15 cellular contexts compared by ENCODE assay signal in genomic region chr9:87545858-87546257, GRCh38. TPM values are rescaled to one million over a fixed set of nuclear protein-coding genes. Genes with fewer than 3 reads are reported as not detected.
DNase-seq lines count a peak whose midpoint lies in the region; ATAC-seq and TF ChIP-seq lines count a peak whose summit lies in the region.
"Had no signal": no experiment of that assay in that cellular context is flagged by ENCODE, and none has a peak within 500 bp of the region (broad histone marks: within the 10 kb centered on the region; RNA-seq: fewer than 3 reads in every experiment).

No MANE protein-coding gene starts in this region.

- H3K9me3 ChIP-seq in smooth muscle cell (replicated peaks; ENCODE audit: low read depth), result no peaks in the 10 kb centered on the region
- H3K9me3 ChIP-seq: BE2C, colonic mucosa, prostate gland had no signal

- peak; percentile 52 for DNase-seq in H4 (ENCODE audit: low spot score)
- peak; percentile 67 for DNase-seq in brain microvascular endothelial cell
- DNase-seq in iris pigment epithelial cell (ENCODE audit: low read depth), result peak; percentile 85
- no peak for DNase-seq in smooth muscle cell (lab: John Stamatoyannopoulos, UW; ENCODE audit: unreplicated experiment)
- DNase-seq in mesendoderm, result no peak
- DNase-seq in foreskin keratinocyte, result no peak
- DNase-seq in NCI-H2227 (lab: John Stamatoyannopoulos, UW; ENCODE audit: unreplicated experiment), result no peak
- DNase-seq: activated CD4-positive, alpha-beta T cell treated with anti-CD3 and anti-CD28 coated beads for 4 hours; BE2C; colonic mucosa; NCI-H1105; NCI-H446 had no signal

- TF ChIP-seq CTCF in brain microvascular endothelial cell (IDR thresholded peaks at IDR 0.05; ENCODE audit: low read depth, low read length, missing control alignments), result no peak
- TF ChIP-seq CTCF in smooth muscle cell (IDR thresholded peaks at IDR 0.05; ENCODE audit: borderline replicate concordance, insufficient read depth, poor library complexity, severe bottlenecking), result no peak
- no peak for TF ChIP-seq CTCF in foreskin keratinocyte (conservative IDR thresholded peaks at IDR 0.05)

- H3K36me3 ChIP-seq in brain microvascular endothelial cell (replicated peaks) (no peaks in the 10 kb centered on the region), smooth muscle cell (ENCODE audit: low read depth) (no peaks in the 10 kb centered on the region), mesendoderm (ENCODE audit: control insufficient read depth, insufficient read depth, low read length) (peaks cover 2% of the 10 kb centered on the region)
- H3K36me3 ChIP-seq: BE2C, colonic mucosa, prostate gland had no signal

- peak overlapping the region; percentile 64 for H3K4me2 ChIP-seq in smooth muscle cell
- H3K4me2 ChIP-seq in mesendoderm (ENCODE audit: low read length), result no peak overlapping the region

- no peak overlapping the region for H2BK120ac ChIP-seq in mesendoderm (ENCODE audit: low read depth, low read length)

- peaks cover 4% of the 10 kb centered on the region for H3K4me1 ChIP-seq in smooth muscle cell (ENCODE audit: low read depth)
- no peaks in the 10 kb centered on the region for H3K4me1 ChIP-seq in mesendoderm (ENCODE audit: control insufficient read depth, low read depth, low read length)
- H3K4me1 ChIP-seq in foreskin keratinocyte, result no peaks in the 10 kb centered on the region
- H3K4me1 ChIP-seq: colonic mucosa, prostate gland had no signal

- no peak overlapping the region for H3K23ac ChIP-seq in mesendoderm (ENCODE audit: low read length)

- H3K9ac ChIP-seq in smooth muscle cell (ENCODE audit: low read depth) (no peak overlapping the region), mesendoderm (ENCODE audit: low read length) (no peak overlapping the region)

- H3K27ac ChIP-seq in brain microvascular endothelial cell (peak overlapping the region; percentile 54), smooth muscle cell (ENCODE audit: low read depth) (no peak overlapping the region), mesendoderm (ENCODE audit: low read depth, low read length) (no peak overlapping the region), foreskin keratinocyte (no peak overlapping the region)
- H3K27ac ChIP-seq: colonic mucosa, epithelial cell of prostate, prostate gland had no signal

- in situ Hi-C loops in brain microvascular endothelial cell (cut with HindIII; ENCODE audit: low pct_ligation_motif_present, low sequenced_read_pairs), result no loop called here

- no peak overlapping the region for H2BK5ac ChIP-seq in mesendoderm (ENCODE audit: low read length)

- no peak overlapping the region for H2AFZ ChIP-seq in smooth muscle cell (ENCODE audit: low read depth)

- H3K27me3 ChIP-seq in brain microvascular endothelial cell (replicated peaks), result no peaks in the 10 kb centered on the region
- no peaks in the 10 kb centered on the region for H3K27me3 ChIP-seq in smooth muscle cell (ENCODE audit: low read depth)
- H3K27me3 ChIP-seq in mesendoderm (ENCODE audit: insufficient read depth, low read length, poor library complexity), result no peaks in the 10 kb centered on the region
- no peaks in the 10 kb centered on the region for H3K27me3 ChIP-seq in foreskin keratinocyte
- H3K27me3 ChIP-seq: BE2C, colonic mucosa had no signal

- WGBS in smooth muscle cell (ENCODE audit: low lambda C conversion rate), result 32% methylated on average over 1 of the region's 1 CpG
- no CpG with 5 or more reads among the region's 1 CpG for WGBS in mesendoderm (ENCODE audit: extremely low coverage, insufficient coverage, low lambda C conversion rate)

- peaks cover 18% of the 10 kb centered on the region for H3K79me1 ChIP-seq in mesendoderm (ENCODE audit: low read length)

- H2AK5ac ChIP-seq in mesendoderm (ENCODE audit: low read length), result no peak overlapping the region

- no peak overlapping the region for H3K4ac ChIP-seq in mesendoderm (ENCODE audit: low read depth, low read length)

- no peaks in the 10 kb centered on the region for H3K79me2 ChIP-seq in smooth muscle cell (ENCODE audit: low read depth)
- H3K79me2 ChIP-seq in mesendoderm (ENCODE audit: control insufficient read depth, insufficient read depth, low read length), result peaks cover 18% of the 10 kb centered on the region

- H3F3A ChIP-seq in smooth muscle cell (ENCODE audit: low read depth), result no peaks in the 10 kb centered on the region

- H2BK15ac ChIP-seq in mesendoderm (replicated peaks; ENCODE audit: low read depth), result no peak overlapping the region

- no peak overlapping the region for H3K18ac ChIP-seq in mesendoderm (ENCODE audit: low read length)

- H4K5ac ChIP-seq in mesendoderm (ENCODE audit: low read length), result no peak overlapping the region

- H4K8ac ChIP-seq in mesendoderm (ENCODE audit: low read depth, low read length), result no peak overlapping the region

- H4K20me1 ChIP-seq in smooth muscle cell (ENCODE audit: low read depth), result peaks cover 6% of the 10 kb centered on the region

- H3K4me3 ChIP-seq in brain microvascular endothelial cell (ENCODE audit: low read depth, low read length) (no peak overlapping the region), smooth muscle cell (no peak overlapping the region), mesendoderm (ENCODE audit: low read length) (no peak overlapping the region)
- H3K4me3 ChIP-seq: colonic mucosa, prostate gland had no signal

- no peak overlapping the region for H3K56ac ChIP-seq in mesendoderm (ENCODE audit: low read length)

- no peak for ATAC-seq in foreskin keratinocyte
- ATAC-seq: activated naive CD4-positive, alpha-beta T cell treated with anti-CD3 and anti-CD28 coated beads, Interleukin-2, amount 50 U/mL, for 72 hours had no signal

RNA-seq across cellular contexts. Expression of gene DAPK1, which starts 48.2 kb away (rescaled TPM):
- total RNA-seq in H4 (2014; rRNA removed; shearing (Covaris generic)), result 6.6 and 10.5 TPM in 2 replicates
- total RNA-seq in smooth muscle cell (17.6 and 20.3 TPM in 2 replicates), foreskin keratinocyte (1.2 and 1.9 TPM in 2 replicates)
- polyA plus RNA-seq in smooth muscle cell (11.3 and 12.6 TPM in 2 replicates), foreskin keratinocyte (0.65 and 0.67 TPM in 2 replicates)
- polyA plus RNA-seq in mesendoderm (2013, experiment 1 of 2), result 58.2 TPM
- polyA plus RNA-seq in mesendoderm (2013, experiment 2 of 2), result 58.7 TPM

Comparison
In these comparisons a context has a peak if more than half of its experiments do, and no peak if none do; other contexts are left out.
1. DNase-seq: peak in H4 (single experiment), brain microvascular endothelial cell (single experiment) and iris pigment epithelial cell (single experiment); none in smooth muscle cell (single experiment), mesendoderm (single experiment), foreskin keratinocyte (0 of 2) and NCI-H2227 (single experiment).